8 cellular contexts compared by ENCODE assay signal in genomic region chr17:4366312-4367063, GRCh38. TPM values are rescaled to one million over a fixed set of nuclear protein-coding genes. Genes with fewer than 3 reads are reported as not detected.
DNase-seq lines count a peak whose midpoint lies in the region; ATAC-seq lines count a peak whose summit lies in the region.

Gene UBE2G1, minus strand, starts transcription at chr17:4366675. Its CDS starts 359 bp downstream, at chr17:4366316.

- peak; percentile 95 for DNase-seq in COLO668 (lab: John Stamatoyannopoulos, UW; ENCODE audit: unreplicated experiment)
- peak; percentile 96 for DNase-seq in HT-29 (ENCODE audit: low spot score)
- peak; percentile 88 for DNase-seq in NK-92 treated with Interleukin-12 subunit alpha and Interleukin-12 subunit beta, amount 100 ng/mL, for 24 hours (lab: John Stamatoyannopoulos, UW)
- DNase-seq in activated CD8-positive, alpha-beta memory T cell treated with anti-CD3 and anti-CD28 coated beads for 24 hours = peak; percentile 100
- DNase-seq in effector CD8-positive, alpha-beta T cell (lab: John Stamatoyannopoulos, UW) = peak; percentile 98
- DNase-seq in medulla oblongata (ENCODE audit: extremely low spot score) = peak; percentile 98
- DNase-seq in stimulated activated CD8-positive, alpha-beta memory T cell treated with anti-CD3 and anti-CD28 coated beads, Interleukin-12 subunit alpha, Interleukin-12 subunit beta, amount 100 ng/mL, for 24 hours (ENCODE audit: extremely low read depth) = peak; percentile 98

- peak; percentile 66 for ATAC-seq in GM19467 (IDR thresholded peaks at IDR 0.05; ENCODE audit: unreplicated experiment)

RNA-seq across cellular contexts. Expression of gene UBE2G1, which starts in this region (rescaled TPM):
- total RNA-seq in HT-29 (2014; rRNA removed; shearing (Covaris generic)) = 28.8 and 35.5 TPM in 2 replicates

Comparison
In these comparisons a context has a peak if more than half of its experiments do, and no peak if none do; other contexts are left out.
1. Peak in every context shown above with its lines: DNase-seq and ATAC-seq.